Comparison of ENCODE assay signal across 9 cellular contexts in the genomic region with DNA sequence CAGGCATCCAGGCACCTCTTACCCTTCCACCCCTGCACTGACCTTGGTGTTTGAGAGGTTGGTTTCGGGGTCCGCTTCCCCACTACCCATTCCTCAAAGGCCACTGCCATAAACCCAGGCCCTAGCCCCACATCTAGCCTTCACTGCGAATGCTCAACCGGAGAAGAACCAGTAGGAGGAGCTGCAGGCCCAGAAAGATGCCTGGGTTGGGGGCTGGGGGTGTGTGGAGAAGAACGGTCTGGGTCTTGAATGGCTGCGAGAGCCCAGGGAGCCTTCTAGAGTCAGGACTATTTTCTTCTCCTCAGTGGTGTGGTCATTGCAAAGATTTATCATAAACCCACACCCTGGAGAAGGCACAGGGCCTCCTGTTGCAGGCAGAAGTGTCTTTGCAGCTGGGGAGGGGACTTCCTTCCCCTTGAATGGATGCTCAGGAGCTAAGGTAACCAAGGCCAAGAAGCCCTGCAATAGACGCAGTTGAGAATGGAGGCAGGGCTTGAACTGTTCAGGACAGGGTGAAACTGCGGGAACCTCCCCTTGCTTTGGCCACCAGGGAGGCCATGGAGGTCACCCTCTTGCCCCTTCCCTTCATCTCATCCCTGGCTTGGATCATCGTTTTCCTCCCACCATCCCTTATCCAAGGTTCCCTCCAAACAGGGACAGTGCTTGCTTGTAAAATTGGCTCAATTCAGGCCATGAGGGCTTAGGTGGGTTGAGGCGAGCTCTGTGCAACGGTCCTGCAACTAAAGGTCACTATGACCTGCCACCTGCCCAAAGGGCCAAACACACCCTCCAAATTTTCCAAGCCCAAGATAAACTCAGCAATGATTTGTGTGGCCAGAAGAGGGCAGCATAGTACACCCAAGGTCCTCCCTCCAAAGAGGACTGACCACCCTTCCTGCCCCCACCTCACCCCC. TPM values are rescaled to one million over a fixed set of nuclear protein-coding genes. Genes with fewer than 3 reads are reported as not detected.
DNase-seq lines count a peak whose midpoint lies in the region; ATAC-seq and TF ChIP-seq lines count a peak whose summit lies in the region.
"Had no signal": no experiment of that assay in that cellular context is flagged by ENCODE, and none has a peak within 500 bp of the region (broad histone marks: within the 10 kb centered on the region; RNA-seq: fewer than 3 reads in every experiment).

No MANE protein-coding gene starts in this region.

- POLR2A ChIA-PET in OCI-LY7 (lab: Charles Lee) = no interaction called here

- H3K27ac ChIP-seq in OCI-LY7 (ENCODE audit: low read depth, low read length, poor library complexity, severe bottlenecking) (no peak overlapping the region), endodermal cell (ENCODE audit: low read depth, low read length) (no peak overlapping the region), gastroesophageal sphincter (no peak overlapping the region)

- no peaks in the 10 kb centered on the region for H3K36me3 Mint-ChIP-seq in endodermal cell (ENCODE audit: low read depth)

- H3K9me2 ChIP-seq in OCI-LY7 (ENCODE audit: insufficient read depth, low read length) = no peaks in the 10 kb centered on the region

- no peak for TF ChIP-seq POLR2A in gastroesophageal sphincter (IDR thresholded peaks at IDR 0.05)

- H3K79me2 ChIP-seq in OCI-LY7 (ENCODE audit: insufficient read depth, low read depth, low read length) = no peaks in the 10 kb centered on the region

- TF ChIP-seq EP300 in gastroesophageal sphincter (IDR thresholded peaks at IDR 0.05) = no peak

- no peak overlapping the region for H3K9ac ChIP-seq in endodermal cell (ENCODE audit: extremely low read depth, low read length, poor library complexity, severe bottlenecking)

- H3K27me3 Mint-ChIP-seq in endodermal cell (ENCODE audit: insufficient read depth) = peaks cover 24% of the 10 kb centered on the region

- H3K4me3 ChIP-seq in OCI-LY7 (ENCODE audit: low read depth, low read length, poor library complexity, severe bottlenecking) = no peak overlapping the region
- H3K4me3 ChIP-seq in endodermal cell (ENCODE audit: low read length) = no peak overlapping the region
- no peak overlapping the region for H3K4me3 ChIP-seq in gastroesophageal sphincter

- H3K4me1 ChIP-seq in OCI-LY7 (ENCODE audit: insufficient read depth, low read length, poor library complexity, severe bottlenecking) (no peaks in the 10 kb centered on the region), endodermal cell (ENCODE audit: control insufficient read depth, insufficient read depth, low read length) (peaks cover 3% of the 10 kb centered on the region), gastroesophageal sphincter (no peaks in the 10 kb centered on the region)

- H3K4me2 ChIP-seq in OCI-LY7 (ENCODE audit: low read length) = no peak overlapping the region

- BruUV-seq in OCI-LY7 (replicated peaks; lab: Mats Ljungman, UMichigan) = no TSS peak

- peak; percentile 52 for ATAC-seq in GM18907 (IDR thresholded peaks at IDR 0.05; ENCODE audit: unreplicated experiment)
- ATAC-seq in gastroesophageal sphincter = no peak

- no peak overlapping the region for H3K27ac Mint-ChIP-seq in endodermal cell

- H3K4me1 Mint-ChIP-seq in endodermal cell = peaks cover 3% of the 10 kb centered on the region

- H2AFZ ChIP-seq in OCI-LY7 (ENCODE audit: low read length) = no peak overlapping the region

- no peaks in the 10 kb centered on the region for H4K20me1 ChIP-seq in OCI-LY7 (ENCODE audit: insufficient read depth, low read length)

- H3K36me3 ChIP-seq in OCI-LY7 (ENCODE audit: insufficient read depth, low read length) (no peaks in the 10 kb centered on the region), endodermal cell (ENCODE audit: control insufficient read depth, insufficient read depth, low read length) (no peaks in the 10 kb centered on the region), gastroesophageal sphincter (peaks cover 0 to 10% of the 10 kb centered on the region in 2 donors)

- no peaks in the 10 kb centered on the region for H3K27me3 ChIP-seq in endodermal cell (ENCODE audit: control insufficient read depth, insufficient read depth, low read length, poor library complexity, severe bottlenecking)
- H3K27me3 ChIP-seq in gastroesophageal sphincter = peaks cover 23% of the 10 kb centered on the region

- H3K9me3 ChIP-seq in OCI-LY7 (ENCODE audit: low read length) (no peaks in the 10 kb centered on the region), endodermal cell (ENCODE audit: control insufficient read depth, low read length) (no peaks in the 10 kb centered on the region), gastroesophageal sphincter (no peaks in the 10 kb centered on the region)

- 60 to 70% methylated on average over 2 to 11 of the region's 11 CpGs for WGBS in endodermal cell (ENCODE audit: insufficient coverage in 1 of 2, insufficient read length in 1 of 2), 2 experiments
- 40 to 77% methylated on average over 2 to 4 of the region's 11 CpGs for WGBS in gastroesophageal sphincter (ENCODE audit: low coverage in 1 of 2), 2 donors

- DNase-seq in CMK (ENCODE audit: low read depth) = peak; percentile 37
- peak; percentile 51 for DNase-seq in OCI-LY7 (ENCODE audit: low spot score)
- peak; percentile 89 for DNase-seq in endodermal cell
- peak; percentile 52 for DNase-seq in myocyte (ENCODE audit: low read depth)
- no peak for DNase-seq in cerebellum (ENCODE audit: low spot score)
- DNase-seq in NCI-H187 treated with DMSO at 0.1 percent for 48 hours (lab: John Stamatoyannopoulos, UW) = no peak

- intact Hi-C loops in OCI-LY7 (cut with micrococcal nuclease; ENCODE audit: unreplicated experiment) = loop anchor here (5.0 kb wide), 2 partner anchors 116 to 481 kb away; no protein-coding TSS in a partner anchor

- CTCF ChIA-PET in OCI-LY7 (lab: Charles Lee; ENCODE audit: unreplicated experiment) = interaction anchor here (0.6 kb wide), 3 partner anchors 14 to 1874 kb away, joined by 4 to 13 read pairs (median 10); no protein-coding TSS in a partner anchor

- no peaks in the 10 kb centered on the region for H3K9me3 Mint-ChIP-seq in endodermal cell

- TF ChIP-seq CTCF in OCI-LY7 (conservative IDR thresholded peaks at IDR 0.05; ENCODE audit: low read length) (peak; percentile 76), endodermal cell (conservative IDR thresholded peaks at IDR 0.05) (peak; percentile 80), gastroesophageal sphincter (IDR thresholded peaks at IDR 0.05) (peak in 2 of 4 experiments; percentile 32 to 68)

- no peak overlapping the region for H3K4me3 Mint-ChIP-seq in endodermal cell

RNA-seq across cellular contexts. Expression of a gene that starts 20.9 kb away (rescaled TPM):
- total RNA-seq in OCI-LY7 (2014; rRNA removed; shearing (Covaris generic)) = not detected in 2 replicates
- total RNA-seq in OCI-LY7 (2022) (not detected in 2 replicates), endodermal cell (10 to 100 TPM; 10.4 to 26.5 TPM), myocyte (6.9 and 7.7 TPM in 2 replicates), gastroesophageal sphincter (10 to 100 TPM in 3 of 4 donors, 1 to 10 TPM in 1; 2.6 to 44.8 (median 27.7) TPM), cerebellum (4.0 TPM)
- polyA plus RNA-seq in endodermal cell (2013, experiment 1 of 2) = 24.9 TPM
- 19.4 TPM for polyA plus RNA-seq in endodermal cell (2013, experiment 2 of 2)
- 20.9 TPM for polyA plus RNA-seq in myocyte (2012)
- total RNA-seq: M059J had no signal

Comparison
In these comparisons a context has a peak if more than half of its experiments do, and no peak if none do; other contexts are left out.
1. DNase-seq: peak in CMK (single experiment), OCI-LY7 (single experiment), endodermal cell (single experiment) and myocyte (single experiment); none in cerebellum (single experiment) and NCI-H187 treated with DMSO at 0.1 percent for 48 hours (single experiment).